Comparison of ENCODE assay signal across 8 cellular contexts in the genomic region with DNA sequence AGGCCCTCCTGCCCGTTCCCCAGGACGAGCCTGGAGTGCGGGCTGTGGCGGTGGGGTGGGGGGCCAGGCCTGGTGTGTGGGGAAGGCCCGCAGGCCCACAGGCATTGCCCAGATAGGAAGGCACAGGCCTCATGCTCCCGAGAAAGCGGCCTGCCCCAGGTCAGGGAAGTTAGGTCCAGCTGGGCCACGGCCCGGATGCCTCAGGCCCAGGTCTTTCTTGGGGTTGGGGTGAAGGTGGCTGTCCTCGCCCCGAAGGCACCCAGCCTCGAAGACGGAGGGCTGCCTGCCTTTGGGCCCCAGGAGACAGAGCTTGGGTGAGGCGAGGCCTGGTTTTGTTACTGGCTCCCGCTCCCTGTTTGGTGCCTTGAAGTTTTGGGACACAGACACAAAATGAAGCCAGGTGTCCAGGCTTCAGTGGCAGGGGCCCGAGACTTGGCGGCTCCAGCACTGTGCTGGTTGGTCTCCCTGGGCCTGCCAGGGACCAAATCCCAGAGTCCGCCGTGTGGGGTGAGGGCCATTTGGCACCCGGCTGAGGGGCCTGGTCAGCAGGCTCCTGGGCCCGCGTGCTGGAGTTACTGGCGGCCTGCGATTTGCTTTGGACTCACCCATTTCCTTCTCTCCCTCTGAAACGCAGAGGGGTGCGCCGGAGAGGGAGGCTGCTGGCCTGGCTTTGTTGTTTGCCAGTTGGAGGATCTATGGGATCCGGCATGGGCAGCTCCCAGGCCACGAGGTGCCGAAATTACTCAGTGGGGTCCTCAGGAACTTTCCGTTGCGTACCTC. TPM values are rescaled to one million over a fixed set of nuclear protein-coding genes. Genes with fewer than 3 reads are reported as not detected.
DNase-seq lines count a peak whose midpoint lies in the region; ATAC-seq and TF ChIP-seq lines count a peak whose summit lies in the region.

No MANE protein-coding gene starts in this region.

- peaks cover 0 to 3% (median 0%) of the 10 kb centered on the region in 6 donors for H3K9me3 Mint-ChIP-seq in immature natural killer cell
- no peaks in the 10 kb centered on the region for H3K9me3 Mint-ChIP-seq in stimulated activated effector memory CD8-positive, alpha-beta T cell treated with anti-CD3 and anti-CD28 coated beads, Interleukin-12 subunit alpha, Interleukin-12 subunit beta, amount 100 ng/mL, for 72 hours

- H3K27ac Mint-ChIP-seq in immature natural killer cell, result peak overlapping the region; percentile 72 to 100 (median 98)
- peak overlapping the region; percentile 86 for H3K27ac Mint-ChIP-seq in stimulated activated effector memory CD8-positive, alpha-beta T cell treated with anti-CD3 and anti-CD28 coated beads, Interleukin-12 subunit alpha, Interleukin-12 subunit beta, amount 100 ng/mL, for 72 hours

- no peak for ATAC-seq in stimulated activated effector memory CD8-positive, alpha-beta T cell treated with anti-CD3 and anti-CD28 coated beads, Interleukin-12 subunit alpha, Interleukin-12 subunit beta, amount 100 ng/mL, for 72 hours

- peaks cover 63% of the 10 kb centered on the region in 2 donors for H3K4me1 Mint-ChIP-seq in immature natural killer cell
- peaks cover 63% of the 10 kb centered on the region for H3K4me1 Mint-ChIP-seq in stimulated activated effector memory CD8-positive, alpha-beta T cell treated with anti-CD3 and anti-CD28 coated beads, Interleukin-12 subunit alpha, Interleukin-12 subunit beta, amount 100 ng/mL, for 72 hours

- POLR2A ChIA-PET in AG04449 (lab: Yijun Ruan, JAX), result interaction anchor here (0.6 to 1.9 kb wide), 7 partner anchors 21 to 246 kb away, joined by 3 to 10 read pairs (median 5); partner anchors contain the start of genes FAAP20, MORN1, PLCH2 and RER1

- DNase-seq in AG04449 (ENCODE audit: low read depth, low spot score) (no peak), HuH-7.5 (ENCODE audit: low spot score) (peak; percentile 66), astrocyte of the hippocampus (ENCODE audit: low read depth, low spot score) (peak; percentile 66), immature natural killer cell (peak in 1 of 3 donors; percentile 29), DMS53 treated with DMSO at 0.1 percent for 48 hours (lab: John Stamatoyannopoulos, UW; ENCODE audit: unreplicated experiment) (no peak), NCI-H2171 (lab: John Stamatoyannopoulos, UW) (no peak)
- DNase-seq in stimulated activated effector memory CD8-positive, alpha-beta T cell treated with anti-CD3 and anti-CD28 coated beads, Interleukin-12 subunit alpha, Interleukin-12 subunit beta, amount 100 ng/mL, for 72 hours (ENCODE audit: low spot score in 2 of 2), result no peak
- no peak for DNase-seq in activated CD8-positive, alpha-beta memory T cell treated with anti-CD3 and anti-CD28 coated beads, Interleukin-2, amount 50 U/mL, for 48 hours

- H3K4me3 Mint-ChIP-seq in immature natural killer cell, result peak overlapping the region; percentile 91 to 96 (median 94)
- H3K4me3 Mint-ChIP-seq in stimulated activated effector memory CD8-positive, alpha-beta T cell treated with anti-CD3 and anti-CD28 coated beads, Interleukin-12 subunit alpha, Interleukin-12 subunit beta, amount 100 ng/mL, for 72 hours, result peak overlapping the region; percentile 93

- CTCF ChIA-PET in AG04449 (lab: Yijun Ruan, JAX), result interaction anchor here (0.9 to 6.8 kb wide), 6 partner anchors 35 to 157 kb away, joined by 3 to 52 read pairs (median 4); partner anchors contain the start of gene FAAP20

- H3K36me3 Mint-ChIP-seq in immature natural killer cell, result peaks cover 0 to 3% (median 0%) of the 10 kb centered on the region in 3 donors
- peaks cover 57% of the 10 kb centered on the region for H3K36me3 Mint-ChIP-seq in stimulated activated effector memory CD8-positive, alpha-beta T cell treated with anti-CD3 and anti-CD28 coated beads, Interleukin-12 subunit alpha, Interleukin-12 subunit beta, amount 100 ng/mL, for 72 hours

- H3K4me3 ChIP-seq in AG04449 (ENCODE audit: low read depth, low read length), result peak overlapping the region; percentile 83

- no peak for TF ChIP-seq CTCF in AG04449 (IDR thresholded peaks at IDR 0.05; ENCODE audit: insufficient read depth, low read length, missing control alignments)

- peaks cover 62 to 80% (median 66%) of the 10 kb centered on the region in 3 donors for H3K27me3 Mint-ChIP-seq in immature natural killer cell (ENCODE audit: low read depth in 3 of 3)

RNA-seq across cellular contexts. Expression of gene SKI, which starts 2.0 kb away (rescaled TPM):
- polyA plus RNA-seq in immature natural killer cell, result 1 to 10 TPM in 1 of 3 donors, under 1 TPM in 1, not detected in 1; 0.87 to 1.0 TPM

RNA-seq across cellular contexts. Expression of gene FAAP20, which starts 35.5 kb away (rescaled TPM):
- 10 to 100 TPM; 56.7 to 99.6 (median 79.2) TPM for polyA plus RNA-seq in immature natural killer cell

Comparison
In these comparisons a context has a peak if more than half of its experiments do, and no peak if none do; other contexts are left out.
1. DNase-seq: peak in HuH-7.5 (single experiment) and astrocyte of the hippocampus (single experiment); none in AG04449 (single experiment), stimulated activated effector memory CD8-positive, alpha-beta T cell treated with anti-CD3 and anti-CD28 coated beads, Interleukin-12 subunit alpha, Interleukin-12 subunit beta, amount 100 ng/mL, for 72 hours (0 of 2), DMS53 treated with DMSO at 0.1 percent for 48 hours (single experiment), NCI-H2171 (single experiment) and activated CD8-positive, alpha-beta memory T cell treated with anti-CD3 and anti-CD28 coated beads, Interleukin-2, amount 50 U/mL, for 48 hours (single experiment).